16 cellular contexts compared by ENCODE assay signal in genomic region chr18:63150942-63151421, GRCh38.
A peak's percentile ranks its signal among the peaks of the same experiment; 100 is the strongest.
DNase-seq lines count a peak whose midpoint lies in the region; ATAC-seq and TF ChIP-seq lines count a peak whose summit lies in the region.
"Had no signal": no experiment of that assay in that cellular context is flagged by ENCODE, and none has a peak within 500 bp of the region (broad histone marks: within the 10 kb centered on the region; RNA-seq: fewer than 3 reads in every experiment).

No MANE protein-coding gene starts in this region.

- H3K4me3 Mint-ChIP-seq in activated CD4-positive, alpha-beta T cell treated with anti-CD3 and anti-CD28 coated beads, Interleukin-2, amount 10 ng/mL, durations not matched to agents 7 days and 5 days = no peak overlapping the region
- H3K4me3 Mint-ChIP-seq in activated B cell treated with CpG ODN at 0.5 μM for 24 hours = peak overlapping the region; percentile 58
- H3K4me3 Mint-ChIP-seq in nephron = no peak overlapping the region
- H3K4me3 Mint-ChIP-seq: HFFc6 had no signal

- no peak overlapping the region for H3K4me3 ChIP-seq in testis

- no peaks in the 10 kb centered on the region for H3K27me3 Mint-ChIP-seq in activated CD4-positive, alpha-beta T cell treated with anti-CD3 and anti-CD28 coated beads, Interleukin-2, amount 10 ng/mL, durations not matched to agents 7 days and 5 days
- no peaks in the 10 kb centered on the region for H3K27me3 Mint-ChIP-seq in activated B cell treated with CpG ODN at 0.5 μM for 24 hours
- peaks cover 4% of the 10 kb centered on the region for H3K27me3 Mint-ChIP-seq in nephron (ENCODE audit: low read depth)

- no peaks in the 10 kb centered on the region for H3K4me1 ChIP-seq in testis

- H3K36me3 Mint-ChIP-seq in activated CD4-positive, alpha-beta T cell treated with anti-CD3 and anti-CD28 coated beads, Interleukin-2, amount 10 ng/mL, durations not matched to agents 7 days and 5 days (ENCODE audit: low read depth) = peaks cover 64% of the 10 kb centered on the region
- peaks cover 62% of the 10 kb centered on the region for H3K36me3 Mint-ChIP-seq in activated B cell treated with CpG ODN at 0.5 μM for 24 hours (ENCODE audit: low read depth)
- no peaks in the 10 kb centered on the region for H3K36me3 Mint-ChIP-seq in nephron (ENCODE audit: low read depth)

- H3K27me3 ChIP-seq in testis = no peaks in the 10 kb centered on the region

- DNase-seq in activated CD4-positive, alpha-beta T cell treated with anti-CD3 and anti-CD28 coated beads, Interleukin-2, amount 10 ng/mL, durations not matched to agents 7 days and 5 days = no peak
- no peak for DNase-seq in activated CD4-positive, alpha-beta T cell treated with anti-CD3 and anti-CD28 coated beads, Interleukin-2, amount 50 U/mL, for 1 hour
- DNase-seq in activated B cell treated with CpG ODN at 0.5 μM for 24 hours = no peak
- no peak for DNase-seq in testis
- DNase-seq: effector CD8-positive, alpha-beta T cell; glutamatergic neuron; HFFc6; NCI-H1092 treated with DMSO at 0.1 percent for 48 hours; NCI-H748 treated with DMSO at 0.1 percent for 48 hours; retina; stimulated activated CD4-positive, alpha-beta T cell treated with anti-CD3 and anti-CD28 coated beads, Interleukin-2, amount 100 ng/mL, for 24 hours had no signal

- H3K36me3 ChIP-seq in testis (ENCODE audit: low read depth, missing control alignments) = no peaks in the 10 kb centered on the region

- POLR2A ChIA-PET in activated CD4-positive, alpha-beta T cell treated with anti-CD3 and anti-CD28 coated beads, Interleukin-2, amount 10 ng/mL, durations not matched to agents 7 days and 5 days (lab: Charles Lee) = no interaction called here
- POLR2A ChIA-PET in activated B cell treated with CpG ODN at 0.5 μM for 24 hours (lab: Charles Lee) = interaction anchor here (0.7 to 11.7 kb wide), 6 partner anchors 8 to 367 kb away, joined by 3 to 180 read pairs (median 28); partner anchors contain the start of gene BCL2

- ATAC-seq in GM21717 (IDR thresholded peaks at IDR 0.05; ENCODE audit: unreplicated experiment) = peak; percentile 22
- peak; percentile 29 for ATAC-seq in activated B cell treated with CpG ODN at 0.5 μM for 24 hours (ENCODE audit: low read depth)
- ATAC-seq in GM19351 (IDR thresholded peaks at IDR 0.05; ENCODE audit: unreplicated experiment) = no peak
- no peak for ATAC-seq in HG03565 (IDR thresholded peaks at IDR 0.05; ENCODE audit: unreplicated experiment)
- ATAC-seq: Right ventricle myocardium inferior had no signal

- CTCF ChIA-PET in activated CD4-positive, alpha-beta T cell treated with anti-CD3 and anti-CD28 coated beads, Interleukin-2, amount 10 ng/mL, durations not matched to agents 7 days and 5 days (lab: Charles Lee) = interaction anchor here (0.7 to 1.6 kb wide), 4 partner anchors 10 to 167 kb away, joined by 3 to 8 read pairs (median 4); no protein-coding TSS in a partner anchor
- CTCF ChIA-PET in activated B cell treated with CpG ODN at 0.5 μM for 24 hours (lab: Charles Lee) = interaction anchor here (0.7 to 6.7 kb wide), 6 partner anchors 7 to 167 kb away, joined by 3 to 48 read pairs (median 6); no protein-coding TSS in a partner anchor

- TF ChIP-seq POLR2A in testis (IDR thresholded peaks at IDR 0.05) = no peak

- H3K27ac ChIP-seq in testis = no peak overlapping the region

- no peak for TF ChIP-seq CTCF in activated B cell treated with CpG ODN at 0.5 μM for 24 hours (IDR thresholded peaks at IDR 0.05)
- TF ChIP-seq CTCF in nephron (IDR thresholded peaks at IDR 0.05; ENCODE audit: unreplicated experiment in 3 of 3) = no peak
- TF ChIP-seq CTCF in testis (IDR thresholded peaks at IDR 0.05) = no peak

- 89 to 90% methylated on average over 4 of the region's 4 CpGs for WGBS in testis, 2 donors

- H3K27ac Mint-ChIP-seq in activated CD4-positive, alpha-beta T cell treated with anti-CD3 and anti-CD28 coated beads, Interleukin-2, amount 10 ng/mL, durations not matched to agents 7 days and 5 days = peak overlapping the region; percentile 54
- H3K27ac Mint-ChIP-seq in activated B cell treated with CpG ODN at 0.5 μM for 24 hours (peak overlapping the region; percentile 77), nephron (peak overlapping the region; percentile 11 to 46 (median 18))
- H3K27ac Mint-ChIP-seq: HFFc6 had no signal

- intact Hi-C loops in activated B cell treated with CpG ODN at 0.5 μM for 24 hours (cut with micrococcal nuclease) = loop anchor here (1.0 kb wide), 2 partner anchors 9 to 10 kb away; no protein-coding TSS in a partner anchor
- intact Hi-C loops in testis (cut with DNase I; ENCODE audit: low total_unique reads) = no loop called here

- no peaks in the 10 kb centered on the region for H3K9me3 ChIP-seq in testis

- no peaks in the 10 kb centered on the region for H3K9me3 Mint-ChIP-seq in activated CD4-positive, alpha-beta T cell treated with anti-CD3 and anti-CD28 coated beads, Interleukin-2, amount 10 ng/mL, durations not matched to agents 7 days and 5 days
- H3K9me3 Mint-ChIP-seq in activated B cell treated with CpG ODN at 0.5 μM for 24 hours (no peaks in the 10 kb centered on the region), nephron (no peaks in the 10 kb centered on the region)
- H3K9me3 Mint-ChIP-seq: HFFc6 had no signal

- peaks cover 64% of the 10 kb centered on the region for H3K4me1 Mint-ChIP-seq in activated CD4-positive, alpha-beta T cell treated with anti-CD3 and anti-CD28 coated beads, Interleukin-2, amount 10 ng/mL, durations not matched to agents 7 days and 5 days
- H3K4me1 Mint-ChIP-seq in activated B cell treated with CpG ODN at 0.5 μM for 24 hours (peaks cover 89% of the 10 kb centered on the region), nephron (peaks cover 60% of the 10 kb centered on the region)

Comparison
In these comparisons a context has a peak if more than half of its experiments do, and no peak if none do; other contexts are left out.
1. H3K27ac Mint-ChIP-seq: peak in every context shown above with its lines; median percentile 77 in activated B cell treated with CpG ODN at 0.5 μM for 24 hours; 54 in activated CD4-positive, alpha-beta T cell treated with anti-CD3 and anti-CD28 coated beads, Interleukin-2, amount 10 ng/mL, durations not matched to agents 7 days and 5 days; 18 in nephron.
2. ATAC-seq: peak in GM21717 (single experiment) and activated B cell treated with CpG ODN at 0.5 μM for 24 hours (single experiment); none in GM19351 (single experiment) and HG03565 (single experiment).